ENCODE assay signal across 33 cellular contexts in the genomic region with DNA sequence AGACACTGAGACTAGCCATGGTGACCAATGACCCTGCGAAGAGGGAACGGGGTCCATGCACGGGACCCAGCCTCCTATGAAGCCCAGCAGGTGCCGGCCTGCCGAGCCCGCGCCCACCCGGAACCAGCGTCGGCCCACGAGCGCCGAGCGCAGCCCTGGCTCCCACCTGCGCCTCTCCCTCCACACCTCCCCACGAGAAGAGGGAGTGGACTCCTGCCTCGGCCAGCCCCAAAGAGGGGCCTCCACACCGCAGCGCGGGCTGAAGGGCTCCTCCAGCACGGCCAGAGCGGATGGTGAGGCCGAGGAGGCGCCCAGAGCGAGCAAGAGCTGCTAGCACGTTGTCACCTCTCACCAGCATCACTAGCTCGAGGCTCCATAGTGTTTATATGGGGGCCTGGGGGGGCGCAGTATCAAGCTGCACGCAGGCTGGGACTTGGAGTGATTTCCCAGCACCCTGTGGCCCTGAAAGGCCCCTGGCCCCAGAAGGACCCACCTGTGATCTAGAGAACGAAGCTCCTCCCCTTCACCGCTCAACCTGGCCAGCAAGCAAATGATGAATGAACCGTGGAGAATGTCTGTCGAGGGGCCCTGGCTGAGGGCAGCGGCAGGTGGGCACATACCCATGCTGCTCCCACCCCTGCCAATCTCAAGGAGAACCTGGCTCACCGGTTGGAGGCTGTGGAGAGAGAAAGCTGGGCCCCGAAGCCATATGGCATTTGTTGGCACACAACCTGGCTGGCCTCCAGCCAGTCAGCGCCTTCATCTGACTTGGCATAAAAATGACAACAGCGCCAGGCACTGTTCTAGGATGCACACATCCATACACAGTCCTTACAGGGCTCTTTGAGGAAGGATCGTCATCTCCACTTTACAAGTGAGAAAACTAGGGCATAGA. TPM values are rescaled to one million over a fixed set of nuclear protein-coding genes. Genes with fewer than 3 reads are reported as not detected.
"Had no signal": no experiment of that assay in that cellular context is flagged by ENCODE, and none has a peak within 500 bp of the region (broad histone marks: within the 10 kb centered on the region; RNA-seq: fewer than 3 reads in every experiment).

No MANE protein-coding gene starts in this region.

- H3K9me3 Mint-ChIP-seq: activated naive CD4-positive, alpha-beta T cell treated with anti-CD3 and anti-CD28 coated beads for 36 hours; activated naive CD8-positive, alpha-beta T cell treated with anti-CD3 and anti-CD28 coated beads for 36 hours; activated T-helper 1 cell treated with anti-CD3 and anti-CD28 coated beads, Interleukin-12 subunit alpha, Interleukin-12 subunit beta, Interleukin-2, Interleukin-4 antibody, amounts not matched to agents 30 ng/mL and 10 ng/mL and 1 ng/mL, durations not matched to agents 14 hours and 24 hours and 36 hours; memory B cell; T-helper 1 cell treated with Interleukin-12 subunit alpha and Interleukin-12 subunit beta and Interleukin-4 antibody, amounts not matched to agents 30 μg/mL and 1 μg/mL, for 36 hours had no signal

- H3K4me3 Mint-ChIP-seq: activated naive CD4-positive, alpha-beta T cell treated with anti-CD3 and anti-CD28 coated beads for 36 hours; activated naive CD8-positive, alpha-beta T cell treated with anti-CD3 and anti-CD28 coated beads for 36 hours; activated T-helper 1 cell treated with anti-CD3 and anti-CD28 coated beads, Interleukin-12 subunit alpha, Interleukin-12 subunit beta, Interleukin-2, Interleukin-4 antibody, amounts not matched to agents 30 ng/mL and 10 ng/mL and 1 ng/mL, durations not matched to agents 14 hours and 24 hours and 36 hours; endodermal cell; memory B cell; naive thymus-derived CD8-positive, alpha-beta T cell; neural crest cell; T-helper 1 cell treated with Interleukin-12 subunit alpha and Interleukin-12 subunit beta and Interleukin-4 antibody, amounts not matched to agents 30 μg/mL and 1 μg/mL, for 36 hours had no signal

- ATAC-seq: activated CD4-positive, CD25-positive, alpha-beta regulatory T cell treated with anti-CD3 and anti-CD28 coated beads, Interleukin-2, amount 50 U/mL, for 24 hours; body of pancreas; esophagus mucosa; naive thymus-derived CD8-positive, alpha-beta T cell; right cardiac atrium had no signal

- H3K4me1 Mint-ChIP-seq: activated naive CD8-positive, alpha-beta T cell treated with anti-CD3 and anti-CD28 coated beads for 36 hours; endodermal cell; memory B cell; naive thymus-derived CD8-positive, alpha-beta T cell had no signal

- H3K36me3 Mint-ChIP-seq: activated naive CD8-positive, alpha-beta T cell treated with anti-CD3 and anti-CD28 coated beads for 36 hours; memory B cell; naive thymus-derived CD8-positive, alpha-beta T cell had no signal

- H3K27ac Mint-ChIP-seq: activated naive CD4-positive, alpha-beta T cell treated with anti-CD3 and anti-CD28 coated beads for 36 hours; activated naive CD8-positive, alpha-beta T cell treated with anti-CD3 and anti-CD28 coated beads for 36 hours; activated T-helper 1 cell treated with anti-CD3 and anti-CD28 coated beads, Interleukin-12 subunit alpha, Interleukin-12 subunit beta, Interleukin-2, Interleukin-4 antibody, amounts not matched to agents 30 ng/mL and 10 ng/mL and 1 ng/mL, durations not matched to agents 14 hours and 24 hours and 36 hours; endodermal cell; memory B cell; T-helper 1 cell treated with Interleukin-12 subunit alpha and Interleukin-12 subunit beta and Interleukin-4 antibody, amounts not matched to agents 30 μg/mL and 1 μg/mL, for 36 hours had no signal

- DNase-seq: activated CD4-positive, alpha-beta T cell treated with anti-CD3 and anti-CD28 coated beads for 48 hours; activated CD4-positive, alpha-beta T cell treated with anti-CD3 and anti-CD28 coated beads, Interleukin-2, amount 50 U/mL, for 48 hours; activated CD8-positive, alpha-beta memory T cell treated with anti-CD3 and anti-CD28 coated beads for 24 hours; activated CD8-positive, alpha-beta memory T cell treated with anti-CD3 and anti-CD28 coated beads, Interleukin-2, amount 50 U/mL, for 4 hours; activated effector memory CD4-positive, alpha-beta T cell treated with anti-CD3 and anti-CD28 coated beads, Interleukin-2, amount 50 U/mL, for 16 hours; activated naive CD4-positive, alpha-beta T cell treated with anti-CD3 and anti-CD28 coated beads for 36 hours; activated naive CD8-positive, alpha-beta T cell treated with anti-CD3 and anti-CD28 coated beads for 36 hours; activated T-cell treated with anti-CD3 and anti-CD28 coated beads, Interleukin-2, amount 50 U/mL, for 1 hour; adrenal gland; endodermal cell; foreskin fibroblast; head of caudate nucleus; midbrain; right cardiac atrium; spleen; stimulated activated CD4-positive, alpha-beta T cell treated with anti-CD3 and anti-CD28 coated beads, Interleukin-2, amount 100 ng/mL, for 48 hours; stimulated activated naive CD4-positive, alpha-beta T cell treated with Interleukin-2 at 50 U/mL for 16 hours; T1000; transverse colon; WERI-Rb-1 had no signal

RNA-seq across cellular contexts. Expression of a gene that starts 30.7 kb away (rescaled TPM):
- total RNA-seq: activated naive CD4-positive, alpha-beta T cell treated with anti-CD3 and anti-CD28 coated beads for 36 hours; activated naive CD8-positive, alpha-beta T cell treated with anti-CD3 and anti-CD28 coated beads for 36 hours; activated T-helper 1 cell treated with anti-CD3 and anti-CD28 coated beads, Interleukin-12 subunit alpha, Interleukin-12 subunit beta, Interleukin-2, Interleukin-4 antibody, amounts not matched to agents 30 ng/mL and 10 ng/mL and 1 ng/mL, durations not matched to agents 14 hours and 24 hours and 36 hours; body of pancreas; cardiac muscle cell; endodermal cell; esophagus mucosa; kidney epithelial cell; lower leg skin; naive thymus-derived CD8-positive, alpha-beta T cell; neural crest cell; omental fat pad; right cardiac atrium; spleen; transverse colon; urinary bladder had no signal

RNA-seq across cellular contexts. Expression of a gene that starts 57.7 kb away (rescaled TPM):
- total RNA-seq: activated naive CD4-positive, alpha-beta T cell treated with anti-CD3 and anti-CD28 coated beads for 36 hours; activated naive CD8-positive, alpha-beta T cell treated with anti-CD3 and anti-CD28 coated beads for 36 hours; activated T-helper 1 cell treated with anti-CD3 and anti-CD28 coated beads, Interleukin-12 subunit alpha, Interleukin-12 subunit beta, Interleukin-2, Interleukin-4 antibody, amounts not matched to agents 30 ng/mL and 10 ng/mL and 1 ng/mL, durations not matched to agents 14 hours and 24 hours and 36 hours; kidney epithelial cell; naive thymus-derived CD8-positive, alpha-beta T cell had no signal
